28 cellular contexts compared by ENCODE assay signal in genomic region chr2:123961576-123961975, GRCh38.
"Had no signal": no experiment of that assay in that cellular context is flagged by ENCODE, and none has a peak within 500 bp of the region (broad histone marks: within the 10 kb centered on the region; RNA-seq: fewer than 3 reads in every experiment).

No MANE protein-coding gene starts in this region.

- H3K27me3 Mint-ChIP-seq: memory B cell; naive thymus-derived CD4-positive, alpha-beta T cell; stimulated activated memory B cell treated with anti-CD40 and anti-IgM and Interleukin-4, amounts not matched to agents 10 μg/mL and 1 μg/mL and 100 μg/mL, for 72 hours; type B pancreatic cell had no signal

- H3K4me3 ChIP-seq: heart right ventricle, lung, prostate gland, skin epidermis, spleen, testis, tibial artery had no signal

- DNase-seq: cortex of kidney; effector CD4-positive, alpha-beta T cell; endodermal cell; foreskin keratinocyte; glutamatergic neuron; heart right ventricle; hippocampal formation; midbrain; naive thymus-derived CD4-positive, alpha-beta T cell; nucleus accumbens; right cardiac atrium; spleen; stimulated activated CD4-positive, alpha-beta T cell treated with anti-CD3 and anti-CD28 coated beads, Interleukin-4, amount 100 ng/mL, for 4 hours; stimulated activated naive CD8-positive, alpha-beta T cell treated with anti-CD3 and anti-CD28 coated beads, Interleukin-15, Interleukin-2, amounts not matched to agents 100 U/mL and 50 U/mL, for 24 hours; substantia nigra; testis; tibial artery had no signal

- H3K4me1 ChIP-seq: foreskin keratinocyte, heart right ventricle, prostate gland, spleen, testis, tibial artery had no signal

- H3K27me3 ChIP-seq: foreskin keratinocyte, heart right ventricle, spleen, testis, tibial artery had no signal

- H3K27ac Mint-ChIP-seq: endodermal cell; memory B cell; naive thymus-derived CD4-positive, alpha-beta T cell; nephron; stimulated activated memory B cell treated with anti-CD40 and anti-IgM and Interleukin-4, amounts not matched to agents 10 μg/mL and 1 μg/mL and 100 μg/mL, for 72 hours; type B pancreatic cell had no signal

- H3K27ac ChIP-seq: epithelial cell of prostate, foreskin keratinocyte, heart right ventricle, prostate gland, skin epidermis, spleen, testis, tibial artery had no signal

- FAIRE-seq: keratinocyte had no signal

- H3K4me1 Mint-ChIP-seq: endodermal cell; memory B cell; naive thymus-derived CD4-positive, alpha-beta T cell; nephron; stimulated activated memory B cell treated with anti-CD40 and anti-IgM and Interleukin-4, amounts not matched to agents 10 μg/mL and 1 μg/mL and 100 μg/mL, for 72 hours had no signal

- H3K36me3 Mint-ChIP-seq: memory B cell; naive thymus-derived CD4-positive, alpha-beta T cell; stimulated activated memory B cell treated with anti-CD40 and anti-IgM and Interleukin-4, amounts not matched to agents 10 μg/mL and 1 μg/mL and 100 μg/mL, for 72 hours; type B pancreatic cell had no signal

- H3K4me3 Mint-ChIP-seq: endodermal cell; memory B cell; naive thymus-derived CD4-positive, alpha-beta T cell; nephron; stimulated activated memory B cell treated with anti-CD40 and anti-IgM and Interleukin-4, amounts not matched to agents 10 μg/mL and 1 μg/mL and 100 μg/mL, for 72 hours; type B pancreatic cell had no signal

- H3K36me3 ChIP-seq: heart right ventricle, prostate gland, spleen, tibial artery had no signal

- H3K9me3 ChIP-seq: prostate gland, testis, tibial artery had no signal

- ATAC-seq: esophagus mucosa; foreskin keratinocyte; heart right ventricle; left lobe of liver; naive thymus-derived CD4-positive, alpha-beta T cell; right cardiac atrium; stimulated activated memory B cell treated with anti-CD40 and anti-IgM and Interleukin-4, amounts not matched to agents 10 μg/mL and 1 μg/mL and 100 μg/mL, for 72 hours; stimulated activated naive CD8-positive, alpha-beta T cell treated with anti-CD3 and anti-CD28 coated beads, Interleukin-15, Interleukin-2, amounts not matched to agents 100 U/mL and 50 U/mL, for 24 hours had no signal
